8 cellular contexts compared by ENCODE assay signal in the genomic region with DNA sequence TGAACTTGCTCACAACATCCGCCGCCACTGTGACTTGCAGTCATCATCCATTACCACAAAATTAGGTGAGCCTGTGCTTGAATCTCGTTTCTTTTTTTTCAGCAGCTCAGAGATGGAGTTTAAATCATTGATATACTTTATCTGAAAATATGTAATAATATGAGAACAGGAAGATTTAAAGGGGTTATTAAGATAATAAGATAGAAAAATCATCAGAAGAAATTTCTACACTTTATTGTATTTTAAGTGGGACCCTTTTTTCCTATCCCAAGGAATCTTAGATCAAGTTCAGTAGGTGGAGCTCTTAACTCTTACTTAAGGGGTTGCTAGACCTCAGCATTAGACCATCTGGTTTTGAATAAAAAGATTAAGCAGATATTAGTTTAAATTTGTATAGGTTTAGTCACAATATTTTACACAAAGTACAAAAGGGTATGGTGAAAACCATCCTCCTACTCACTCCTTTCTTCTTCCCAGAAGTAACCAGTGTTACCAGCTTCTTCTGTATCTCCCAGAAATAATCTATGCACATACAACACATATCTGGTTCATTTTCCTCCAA. TPM values are rescaled to one million over a fixed set of nuclear protein-coding genes. Genes with fewer than 3 reads are reported as not detected.
DNase-seq lines count a peak whose midpoint lies in the region; ATAC-seq and TF ChIP-seq lines count a peak whose summit lies in the region.

No MANE protein-coding gene starts in this region.

- no peak for TF ChIP-seq POLR2A in GM18505 (IDR thresholded peaks at IDR 0.05; ENCODE audit: borderline replicate concordance, extremely low read depth, insufficient read depth, insufficient read length)

- H3K4me3 Mint-ChIP-seq in activated T-cell treated with anti-CD3 and anti-CD28 coated beads, Interleukin-2, amount 50 U/mL, for 72 hours = no peak overlapping the region

- no peaks in the 10 kb centered on the region for H3K27me3 ChIP-seq in AG04450 (ENCODE audit: control insufficient read depth, insufficient read depth, low read length)

- intact Hi-C loops in Right ventricle myocardium superior (cut with DNase I) = no loop called here

- ATAC-seq in GM18505 (IDR thresholded peaks at IDR 0.05; ENCODE audit: unreplicated experiment) = peak; percentile 36
- ATAC-seq in HG02884 (IDR thresholded peaks at IDR 0.05; ENCODE audit: unreplicated experiment) = peak; percentile 39
- ATAC-seq in activated T-cell treated with anti-CD3 and anti-CD28 coated beads, Interleukin-2, amount 50 U/mL, for 72 hours (replicated peaks in 1 of 2) = peak in 1 of 2 donors; percentile 5
- peak; percentile 34 for ATAC-seq in Right ventricle myocardium superior (ENCODE audit: poor library complexity)

- peak; percentile 23; the same call in 1 of the 2 replicates for TF ChIP-seq CTCF in AG04450 (IDR thresholded peaks at IDR 0.05; ENCODE audit: low read depth, low read length)

- H3K9me3 ChIP-seq in AG04450 (ENCODE audit: control insufficient read depth, insufficient read depth, low read length) = no peaks in the 10 kb centered on the region

- H3K27ac Mint-ChIP-seq in activated T-cell treated with anti-CD3 and anti-CD28 coated beads, Interleukin-2, amount 50 U/mL, for 72 hours = no peak overlapping the region

- peaks cover 0 to 3% of the 10 kb centered on the region in 2 donors for H3K9me3 Mint-ChIP-seq in activated T-cell treated with anti-CD3 and anti-CD28 coated beads, Interleukin-2, amount 50 U/mL, for 72 hours

- no peak for DNase-seq in AG04450 (ENCODE audit: low read depth, low spot score)
- peak; percentile 69 for DNase-seq in NCI-H2107 treated with DMSO at 0.1 percent for 48 hours (lab: John Stamatoyannopoulos, UW; ENCODE audit: unreplicated experiment)
- peak; percentile 62 to 70 for DNase-seq in activated T-cell treated with anti-CD3 and anti-CD28 coated beads, Interleukin-2, amount 50 U/mL, for 72 hours
- DNase-seq in Right ventricle myocardium superior = no peak
- no peak for DNase-seq in iPS-NIHi11 (ENCODE audit: low spot score)

- peaks cover 28% of the 10 kb centered on the region for H3K4me1 Mint-ChIP-seq in activated T-cell treated with anti-CD3 and anti-CD28 coated beads, Interleukin-2, amount 50 U/mL, for 72 hours (ENCODE audit: low read depth)

- H3K4me3 ChIP-seq in AG04450 (ENCODE audit: low read depth, low read length) (peak overlapping the region; percentile 68), skin epidermis (peak overlapping the region; percentile 46 to 61 (median 53))

- POLR2A ChIA-PET in AG04450 (lab: Yijun Ruan, JAX) = interaction anchor here (1.3 to 1.9 kb wide), 3 partner anchors 9 to 205 kb away, joined by 3 to 15 read pairs (median 3); a partner anchor contains a TSS

- H3K36me3 Mint-ChIP-seq in activated T-cell treated with anti-CD3 and anti-CD28 coated beads, Interleukin-2, amount 50 U/mL, for 72 hours (ENCODE audit: insufficient read depth in 2 of 2) = peaks cover 4 to 5% of the 10 kb centered on the region in 2 donors

- peaks cover 7% of the 10 kb centered on the region for H3K27me3 Mint-ChIP-seq in activated T-cell treated with anti-CD3 and anti-CD28 coated beads, Interleukin-2, amount 50 U/mL, for 72 hours (ENCODE audit: low read depth)

- H3K27ac ChIP-seq in AG04450 (ENCODE audit: low read depth, low read length) (peak overlapping the region; percentile 88), skin epidermis (peak overlapping the region; percentile 37 to 96 (median 91))

- CTCF ChIA-PET in AG04450 (lab: Charles Lee) = interaction anchor here (0.8 to 14.6 kb wide), 12 partner anchors 9 to 470 kb away, joined by 3 to 196 read pairs (median 5); a partner anchor contains a TSS

RNA-seq across cellular contexts. Expression of a gene that starts 9.4 kb away (rescaled TPM):
- 21.1 and 21.5 TPM in 2 replicates for polyA plus RNA-seq in AG04450 (2011; rRNA removed)
- 54.3 and 55.6 TPM in 2 replicates for polyA minus RNA-seq in AG04450 (2011; rRNA and poly(A)+ RNA removed)
- total RNA-seq in activated T-cell treated with anti-CD3 and anti-CD28 coated beads, Interleukin-2, amount 50 U/mL, for 72 hours = 10 to 100 TPM; 59.6 to 69.1 TPM
- total RNA-seq in Right ventricle myocardium superior = 12.7 TPM

RNA-seq across cellular contexts. Expression of a gene that starts 32.0 kb away (rescaled TPM):
- polyA plus RNA-seq in AG04450 (2011; rRNA removed) = not detected in 2 replicates
- polyA minus RNA-seq in AG04450 (2011; rRNA and poly(A)+ RNA removed) = not detected in 2 replicates
- total RNA-seq in activated T-cell treated with anti-CD3 and anti-CD28 coated beads, Interleukin-2, amount 50 U/mL, for 72 hours = under 1 TPM in 1 of 2 donors, not detected in 1; 0.12 TPM
- 60.6 TPM for total RNA-seq in Right ventricle myocardium superior

Comparison
In these comparisons a context has a peak if more than half of its experiments do, and no peak if none do; other contexts are left out.
1. DNase-seq: peak in NCI-H2107 treated with DMSO at 0.1 percent for 48 hours (single experiment) and activated T-cell treated with anti-CD3 and anti-CD28 coated beads, Interleukin-2, amount 50 U/mL, for 72 hours (2 of 2); none in AG04450 (single experiment), Right ventricle myocardium superior (single experiment) and iPS-NIHi11 (single experiment).
2. RNA of a gene that starts 32.0 kb away (total RNA-seq): 60.6 TPM in Right ventricle myocardium superior (single experiment); 0.12 TPM in activated T-cell treated with anti-CD3 and anti-CD28 coated beads, Interleukin-2, amount 50 U/mL, for 72 hours; every median in the first group is over 10 times any median in the second.